20 cellular contexts compared by ENCODE assay signal in the genomic region with DNA sequence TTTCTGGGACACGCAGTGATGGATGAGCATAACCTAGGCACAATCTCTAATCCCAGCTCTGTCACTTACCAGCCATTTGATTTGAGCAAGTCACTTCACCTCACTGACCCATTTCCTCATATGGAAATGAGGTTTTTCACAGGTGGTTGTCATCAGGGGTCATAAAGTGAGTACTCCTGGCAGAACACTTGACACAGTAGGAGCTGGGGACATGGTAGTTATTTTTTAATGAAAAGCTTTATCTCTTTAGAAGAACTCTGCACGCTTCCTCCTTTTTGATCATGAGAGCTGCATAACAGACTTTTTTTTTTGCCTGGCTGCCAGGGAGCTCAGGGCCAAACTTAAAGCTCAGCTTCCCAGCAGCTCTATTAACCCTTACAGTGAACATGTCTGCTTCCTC. TPM values are rescaled to one million over a fixed set of nuclear protein-coding genes. Genes with fewer than 3 reads are reported as not detected.
"Had no signal": no experiment of that assay in that cellular context is flagged by ENCODE, and none has a peak within 500 bp of the region (broad histone marks: within the 10 kb centered on the region; RNA-seq: fewer than 3 reads in every experiment).

No MANE protein-coding gene starts in this region.

- H3K27ac ChIP-seq: breast epithelium, esophagus muscularis mucosa, neutrophil, uterus had no signal

- H3K4me1 Mint-ChIP-seq: immature natural killer cell had no signal

- H3K9me3 Mint-ChIP-seq: activated CD8-positive, alpha-beta T cell treated with anti-CD3 and anti-CD28 coated beads for 36 hours; activated T-cell treated with anti-CD3 and anti-CD28 coated beads, Interleukin-2, amount 50 U/mL, for 72 hours; immature natural killer cell; naive thymus-derived CD8-positive, alpha-beta T cell had no signal

- H3K27ac Mint-ChIP-seq: activated CD8-positive, alpha-beta T cell treated with anti-CD3 and anti-CD28 coated beads for 36 hours; activated T-cell treated with anti-CD3 and anti-CD28 coated beads, Interleukin-2, amount 50 U/mL, for 72 hours; immature natural killer cell; naive thymus-derived CD8-positive, alpha-beta T cell; progenitor cell of endocrine pancreas had no signal

- H3K27me3 ChIP-seq: uterus had no signal

- H3K9me3 ChIP-seq: breast epithelium, esophagus muscularis mucosa, neutrophil, uterus had no signal

- H3K36me3 ChIP-seq: breast epithelium, uterus had no signal

- DNase-seq: activated CD8-positive, alpha-beta memory T cell treated with anti-CD3 and anti-CD28 coated beads, Interleukin-2, amount 50 U/mL, for 4 hours; activated CD8-positive, alpha-beta T cell treated with anti-CD3 and anti-CD28 coated beads for 36 hours; activated naive CD4-positive, alpha-beta T cell; activated T-cell treated with anti-CD3 and anti-CD28 coated beads, Interleukin-2, amount 50 U/mL, for 72 hours; immature natural killer cell; left colon; naive thymus-derived CD8-positive, alpha-beta T cell; right cardiac atrium; small intestine; uterus had no signal

- ATAC-seq: activated CD8-positive, alpha-beta T cell treated with anti-CD3 and anti-CD28 coated beads for 36 hours; activated T-cell treated with anti-CD3 and anti-CD28 coated beads, Interleukin-2, amount 50 U/mL, for 72 hours; left colon; naive thymus-derived CD8-positive, alpha-beta T cell; right cardiac atrium had no signal

- H3K4me3 ChIP-seq: breast epithelium, esophagus muscularis mucosa, uterus had no signal

- H3K4me3 Mint-ChIP-seq: activated CD8-positive, alpha-beta T cell treated with anti-CD3 and anti-CD28 coated beads for 36 hours; activated T-cell treated with anti-CD3 and anti-CD28 coated beads, Interleukin-2, amount 50 U/mL, for 72 hours; immature natural killer cell; naive thymus-derived CD8-positive, alpha-beta T cell had no signal

- H3K4me1 ChIP-seq: breast epithelium, uterus had no signal

RNA-seq across cellular contexts. Expression of gene VWA5B2, which starts 8.4 kb away (rescaled TPM):
- total RNA-seq: activated CD8-positive, alpha-beta T cell treated with anti-CD3 and anti-CD28 coated beads for 36 hours; aorta; fibroblast of villous mesenchyme; right cardiac atrium had no signal
- polyA plus RNA-seq: immature natural killer cell had no signal

RNA-seq across cellular contexts. Expression of gene CAMK2N2, which starts 23.6 kb away (rescaled TPM):
- total RNA-seq: breast epithelium; esophagus muscularis mucosa; fibroblast of villous mesenchyme; lung microvascular endothelial cell; mononuclear cell; naive thymus-derived CD8-positive, alpha-beta T cell; uterus had no signal
- polyA plus RNA-seq: aorta; immature natural killer cell; naive thymus-derived CD8-positive, alpha-beta T cell had no signal

RNA-seq across cellular contexts. Expression of gene ECE2, which starts 38.0 kb away (rescaled TPM):
- total RNA-seq: activated CD8-positive, alpha-beta T cell treated with anti-CD3 and anti-CD28 coated beads for 36 hours; activated T-cell treated with anti-CD3 and anti-CD28 coated beads, Interleukin-2, amount 50 U/mL, for 72 hours; aorta; breast epithelium; chondrocyte; fibroblast of villous mesenchyme; lung microvascular endothelial cell; mononuclear cell; naive thymus-derived CD8-positive, alpha-beta T cell; progenitor cell of endocrine pancreas; uterus had no signal
- polyA plus RNA-seq: aorta; immature natural killer cell; naive thymus-derived CD8-positive, alpha-beta T cell; thymus had no signal
